2 cellular contexts compared by ENCODE assay signal in genomic region chr5:177491429-177491945, GRCh38.
TF ChIP-seq lines count a peak whose summit lies in the region.

No MANE protein-coding gene starts in this region.

TF ChIP-seq in IMR-90, 13 proteins besides CTCF, POLR2A, EP300 and RAD21:
- peak; percentile 78 for TF ChIP-seq MAZ (IDR thresholded peaks at IDR 0.05; ENCODE audit: borderline replicate concordance, low read depth, low read length)
- TF ChIP-seq BHLHE40 (IDR thresholded peaks at IDR 0.05; ENCODE audit: low read depth, low read length), result no peak
- peak; percentile 58 for TF ChIP-seq SMC3 (IDR thresholded peaks at IDR 0.05; ENCODE audit: low read depth, low read length)
- no peak for TF ChIP-seq ELK1 (IDR thresholded peaks at IDR 0.05; ENCODE audit: borderline replicate concordance, low read depth, low read length)
TF ChIP-seq in IMR-90: peak in this region for 2.

TF ChIP-seq in liver, 16 proteins besides CTCF, POLR2A, EP300 and RAD21:
- no peak for TF ChIP-seq FOXA1 (IDR thresholded peaks at IDR 0.05)
- no peak for TF ChIP-seq MAX (IDR thresholded peaks at IDR 0.05)
- no peak for TF ChIP-seq ZBTB33 (IDR thresholded peaks at IDR 0.05)
- TF ChIP-seq RXRA (IDR thresholded peaks at IDR 0.05), result no peak
- no peak for TF ChIP-seq GABPA (IDR thresholded peaks at IDR 0.05 in 1 of 2, conservative IDR thresholded peaks at IDR 0.05 in 1 of 2)
- TF ChIP-seq REST (IDR thresholded peaks at IDR 0.05), result no peak
- TF ChIP-seq ATF3 (IDR thresholded peaks at IDR 0.05), result no peak
- no peak for TF ChIP-seq TAF1 (conservative IDR thresholded peaks at IDR 0.05)
- TF ChIP-seq YY1 (IDR thresholded peaks at IDR 0.05), result no peak
